In genomic region chr2:70258532-70258875, GRCh38 we compare ENCODE assay signal across 8 cellular contexts. TPM values are rescaled to one million over a fixed set of nuclear protein-coding genes. Genes with fewer than 3 reads are reported as not detected.
DNase-seq lines count a peak whose midpoint lies in the region; TF ChIP-seq lines count a peak whose summit lies in the region.

No MANE protein-coding gene starts in this region.

- 4 to 8% methylated on average over 12 of the region's 12 CpGs for WGBS in esophagus, 2 donors

- H3K27me3 ChIP-seq in esophagus (ENCODE audit: control insufficient read depth in 1 of 2, insufficient read depth in 2 of 2, low read length in 2 of 2) = no peaks in the 10 kb centered on the region
- H3K27me3 ChIP-seq in muscle layer of colon (ENCODE audit: control insufficient read depth in 1 of 2, insufficient read depth in 2 of 2, low read length in 2 of 2) = no peaks in the 10 kb centered on the region

- H3K27ac ChIP-seq in SK-N-MC (no peak overlapping the region), esophagus (ENCODE audit: low read depth in 2 of 2, low read length in 1 of 2) (peak overlapping the region; percentile 96 to 98), muscle layer of colon (ENCODE audit: low read depth, low read length) (peak overlapping the region; percentile 92)

- H3K4me3 ChIP-seq in HFF-Myc (replicated peaks; ENCODE audit: low read depth, low read length) (peak overlapping the region; percentile 63), SK-N-MC (peak overlapping the region; percentile 94), esophagus (ENCODE audit: low read depth in 1 of 2, low read length in 2 of 2) (peak overlapping the region; percentile 65 to 91), muscle layer of colon (ENCODE audit: low read depth in 1 of 2, low read length in 2 of 2) (peak overlapping the region; percentile 76 to 77)

- H3K36me3 ChIP-seq in SK-N-MC (ENCODE audit: insufficient read depth, low read length) (peaks cover 20% of the 10 kb centered on the region; the same call in 1 of the 2 replicates), esophagus (ENCODE audit: control insufficient read depth in 2 of 2, insufficient read depth in 2 of 2, low read length in 1 of 2) (peaks cover 0 to 6% of the 10 kb centered on the region in 2 donors), muscle layer of colon (ENCODE audit: insufficient read depth, low read length) (peaks cover 10% of the 10 kb centered on the region)

- H3K9me3 ChIP-seq in SK-N-MC (ENCODE audit: low read depth, low read length) (no peaks in the 10 kb centered on the region), esophagus (ENCODE audit: control insufficient read depth in 2 of 2, insufficient read depth in 1 of 2, low read depth in 1 of 2, low read length in 1 of 2) (no peaks in the 10 kb centered on the region), muscle layer of colon (ENCODE audit: low read length) (no peaks in the 10 kb centered on the region)

- TF ChIP-seq CTCF in HFF-Myc (IDR thresholded peaks at IDR 0.05; ENCODE audit: low read depth, low read length, missing control alignments) = no peak

- peak overlapping the region; percentile 73 for H3K9ac ChIP-seq in SK-N-MC (ENCODE audit: insufficient read length)
- peak overlapping the region; percentile 9 for H3K9ac ChIP-seq in muscle layer of colon (ENCODE audit: low read length)

- DNase-seq in DMS79 treated with DMSO at 0.1 percent for 48 hours (lab: John Stamatoyannopoulos, UW) (peak; percentile 57), HFF-Myc (ENCODE audit: extremely low read depth, low read depth) (no peak), SK-N-MC (ENCODE audit: low read depth, low spot score) (no peak), kidney glomerular epithelial cell (lab: John Stamatoyannopoulos, UW) (no peak), retina (no peak), epidermal melanocyte (ENCODE audit: insufficient read length, low spot score) (no peak)

- H3K4me1 ChIP-seq in esophagus (ENCODE audit: control insufficient read depth in 2 of 2, insufficient read depth in 2 of 2, low read length in 1 of 2) (no peaks in the 10 kb centered on the region), muscle layer of colon (ENCODE audit: insufficient read depth, low read length) (peaks cover 28% of the 10 kb centered on the region)

RNA-seq across cellular contexts. Expression of gene PCYOX1, which starts 0.6 kb away (rescaled TPM):
- 10 to 100 TPM; 13.4 to 19.0 TPM for polyA plus RNA-seq in esophagus

RNA-seq across cellular contexts. Expression of gene TIA1, which starts 10.1 kb away (rescaled TPM):
- polyA plus RNA-seq in esophagus = 10 to 100 TPM; 22.8 to 51.3 TPM

RNA-seq across cellular contexts. Expression of gene SNRPG, which starts 35.0 kb away (rescaled TPM):
- 100 to 1,000 TPM; 160 to 164 TPM for polyA plus RNA-seq in esophagus

RNA-seq across cellular contexts. Expression of gene FAM136A, which starts 43.4 kb away (rescaled TPM):
- 10 to 100 TPM; 25.1 to 33.1 TPM for polyA plus RNA-seq in esophagus
